In genomic region chr7:77798394-77799077, GRCh38 we compare ENCODE assay signal across 8 cellular contexts. TPM values are rescaled to one million over a fixed set of nuclear protein-coding genes. Genes with fewer than 3 reads are reported as not detected.
DNase-seq lines count a peak whose midpoint lies in the region; ATAC-seq and TF ChIP-seq lines count a peak whose summit lies in the region.

Gene PHTF2, plus strand, starts transcription at chr7:77798773.
Gene TMEM60, minus strand, starts transcription at chr7:77798434. Its CDS starts 4,061 bp downstream, at chr7:77794373.

- H3K9me3 ChIP-seq in colonic mucosa: no peaks in the 10 kb centered on the region

- peak within 1 kb of the TSS; percentile 94 to 100 for H3K9ac ChIP-seq in colonic mucosa (ENCODE audit: low read depth in 2 of 2, low read length in 2 of 2)

- DNase-seq in C1 segment of cervical spinal cord (lab: John Stamatoyannopoulos, UW) (peak; percentile 75 to 100 (median 96)), NCI-H526 (lab: John Stamatoyannopoulos, UW) (peak; percentile 100), colonic mucosa (peak; percentile 99), kidney tubule cell (ENCODE audit: low spot score) (peak; percentile 100)
- DNase-seq in activated CD4-positive, alpha-beta T cell treated with anti-CD3 and anti-CD28 coated beads for 48 hours: peak; percentile 95
- DNase-seq in stimulated activated CD4-positive, alpha-beta T cell treated with anti-CD3 and anti-CD28 coated beads, Interleukin-1b, Interleukin-23, amount 100 ng/mL, for 24 hours (ENCODE audit: low read depth in 4 of 4, low spot score in 1 of 4): peak; percentile 82 to 92 (median 88)

- peak; percentile 96 for ATAC-seq in GM19324 (IDR thresholded peaks at IDR 0.05; ENCODE audit: low FRiP score, unreplicated experiment)
- ATAC-seq in HG03469 (IDR thresholded peaks at IDR 0.05; ENCODE audit: unreplicated experiment): peak; percentile 80

- no peaks in the 10 kb centered on the region for H3K36me3 ChIP-seq in colonic mucosa

- peak within 1 kb of the TSS; percentile 90 for H3K27ac ChIP-seq in colonic mucosa

- peak within 1 kb of the TSS; percentile 89 for H3K4me3 ChIP-seq in colonic mucosa

- TF ChIP-seq CTCF in colonic mucosa (IDR thresholded peaks at IDR 0.05): peak; percentile 30

- no peaks in the 10 kb centered on the region for H3K27me3 ChIP-seq in colonic mucosa

- intact Hi-C loops in colonic mucosa (cut with DNase I): no loop called here

- peaks cover 11% of the 10 kb centered on the region for H3K4me1 ChIP-seq in colonic mucosa

RNA-seq across cellular contexts. Expression of gene PHTF2, which starts in this region (rescaled TPM):
- total RNA-seq in colonic mucosa: 10 to 100 TPM in 1 of 2 donors, 1 to 10 TPM in 1; 9.7 to 13.9 TPM

RNA-seq across cellular contexts. Expression of gene TMEM60, which starts in this region (rescaled TPM):
- total RNA-seq in colonic mucosa: 10 to 100 TPM; 12.6 to 19.8 TPM

Comparison
In these comparisons a context has a peak if more than half of its experiments do, and no peak if none do; other contexts are left out.
1. Peak in every context shown above with its lines: DNase-seq, ATAC-seq, H3K4me3 ChIP-seq and H3K27ac ChIP-seq.